In the genomic region with DNA sequence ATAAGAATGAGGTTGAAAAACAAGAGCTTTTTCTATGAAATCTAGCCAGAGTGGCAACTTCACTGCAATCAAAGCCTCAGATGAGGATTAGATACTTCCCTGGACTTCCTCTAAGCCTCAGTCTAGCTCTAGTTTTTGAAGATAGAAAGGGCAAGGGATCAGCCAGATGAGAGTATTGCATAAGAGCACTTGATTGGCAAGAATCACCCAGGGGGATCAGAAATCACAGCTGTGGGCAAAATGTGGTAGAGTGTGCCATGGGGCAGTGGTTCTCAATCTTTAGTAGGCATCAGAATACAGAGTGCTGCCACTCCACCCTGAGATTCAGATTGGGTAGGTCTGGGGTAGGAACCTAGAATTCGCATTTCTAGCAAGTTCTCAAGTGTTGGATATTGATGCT, we compare ENCODE assay signal across 21 cellular contexts.
A peak's percentile ranks its signal among the peaks of the same experiment; 100 is the strongest.
DNase-seq lines count a peak whose midpoint lies in the region; ATAC-seq, FAIRE-seq and TF ChIP-seq lines count a peak whose summit lies in the region.
"Had no signal": no experiment of that assay in that cellular context is flagged by ENCODE, and none has a peak within 500 bp of the region (broad histone marks: within the 10 kb centered on the region; RNA-seq: fewer than 3 reads in every experiment).

No MANE protein-coding gene starts in this region.

- no peaks in the 10 kb centered on the region; the same call in 1 of the 2 replicates for H3K27me3 Mint-ChIP-seq in HFFc6 (ENCODE audit: insufficient read depth)
- H3K27me3 Mint-ChIP-seq in CD4-positive, alpha-beta memory T cell, result no peaks in the 10 kb centered on the region
- H3K27me3 Mint-ChIP-seq: T-helper 17 cell had no signal

- dilution Hi-C loops in keratinocyte (cut with MboI; ENCODE audit: extremely low pct_ligation_motif_present, low sequenced_read_pairs), result no loop called here

- intact Hi-C loops in sciatic nerve (cut with DNase I), result no loop called here
- intact Hi-C loops in CD4-positive, alpha-beta memory T cell (cut with micrococcal nuclease), result no loop called here

- peak overlapping the region; percentile 70 for H3K27ac Mint-ChIP-seq in HFFc6
- peak overlapping the region in 1 of 7 donors; percentile 19 for H3K27ac Mint-ChIP-seq in CD4-positive, alpha-beta memory T cell
- H3K27ac Mint-ChIP-seq: CD8-positive, alpha-beta T cell; T-helper 17 cell had no signal

- H3K36me3 Mint-ChIP-seq in HFFc6 (ENCODE audit: low read depth), result no peaks in the 10 kb centered on the region
- H3K36me3 Mint-ChIP-seq in CD4-positive, alpha-beta memory T cell, result peaks cover 27 to 29% of the 10 kb centered on the region in 2 donors

- H3K4me3 ChIP-seq in keratinocyte (ENCODE audit: control insufficient read depth in 2 of 3, extremely low read depth in 1 of 3, insufficient read depth in 2 of 3, low read depth in 1 of 3, low read length in 3 of 3), result no peak overlapping the region
- no peak overlapping the region for H3K4me3 ChIP-seq in CD4-positive, alpha-beta memory T cell (ENCODE audit: low read length in 2 of 2)
- H3K4me3 ChIP-seq: K562 had no signal

- H4K20me1 ChIP-seq in keratinocyte (ENCODE audit: control insufficient read depth, extremely low read depth, insufficient read depth, low read length), result no peaks in the 10 kb centered on the region

- POLR2A ChIA-PET in CD4-positive, alpha-beta memory T cell (lab: Charles Lee; ENCODE audit: partially characterized antibody), result no interaction called here

- no peak overlapping the region for H3K4me2 ChIP-seq in keratinocyte (ENCODE audit: control insufficient read depth, extremely low read depth, insufficient read depth, low read depth, low read length)

- TF ChIP-seq CTCF in HFFc6 (IDR thresholded peaks at IDR 0.05), result no peak
- no peak for TF ChIP-seq CTCF in keratinocyte (optimal IDR thresholded peaks at IDR 0.05 in 1 of 3, IDR thresholded peaks at IDR 0.05 in 1 of 3, conservative IDR thresholded peaks at IDR 0.05 in 1 of 3; ENCODE audit: extremely low read depth in 1 of 3, insufficient read depth in 2 of 3, low read length in 3 of 3)

- CTCF ChIA-PET in CD4-positive, alpha-beta memory T cell (lab: Charles Lee; ENCODE audit: partially characterized antibody), result no interaction called here

- H3K27me3 ChIP-seq in keratinocyte (ENCODE audit: control insufficient read depth, extremely low read depth, insufficient read depth, low read length), result no peaks in the 10 kb centered on the region
- no peaks in the 10 kb centered on the region for H3K27me3 ChIP-seq in CD4-positive, alpha-beta memory T cell (ENCODE audit: insufficient read depth, low read length)
- H3K27me3 ChIP-seq: BE2C had no signal

- peak; percentile 26 for FAIRE-seq in keratinocyte (lab: Jason Lieb, UNC)
- FAIRE-seq: D721Med had no signal

- H3K9me3 Mint-ChIP-seq in HFFc6, result no peaks in the 10 kb centered on the region
- H3K9me3 Mint-ChIP-seq in CD4-positive, alpha-beta memory T cell, result no peaks in the 10 kb centered on the region
- H3K9me3 Mint-ChIP-seq: CD8-positive, alpha-beta T cell had no signal

- H3K9me1 ChIP-seq in keratinocyte (ENCODE audit: control insufficient read depth, extremely low read depth, insufficient read depth, low read length), result no peaks in the 10 kb centered on the region

- peaks cover 28% of the 10 kb centered on the region for H3K4me1 Mint-ChIP-seq in HFFc6 (ENCODE audit: low read depth)
- peaks cover 0 to 3% (median under 1%) of the 10 kb centered on the region in 4 donors for H3K4me1 Mint-ChIP-seq in CD4-positive, alpha-beta memory T cell

- DNase-seq in HFFc6 (no peak), MV-4-11 (lab: John Stamatoyannopoulos, UW) (peak; percentile 38), keratinocyte (ENCODE audit: low read depth, low spot score) (no peak), sciatic nerve (ENCODE audit: low spot score) (no peak), NCI-H2029 treated with DMSO at 0.1 percent for 48 hours (lab: John Stamatoyannopoulos, UW) (no peak), NCI-H526 (lab: John Stamatoyannopoulos, UW) (no peak)
- DNase-seq in CD4-positive, alpha-beta memory T cell, result no peak
- DNase-seq: BE2C; CD8-positive, alpha-beta T cell; DMS79; GOT3; NCI-H1048; NCI-H146; NCI-H2081 treated with DMSO at 0.1 percent for 48 hours; NCI-H2227 treated with DMSO at 0.1 percent for 48 hours; NCI-H526 treated with DMSO at 0.1 percent for 48 hours; SHP77 treated with DMSO at 0.1 percent for 48 hours; T-helper 17 cell had no signal

- peaks cover 10% of the 10 kb centered on the region for H3K79me2 ChIP-seq in keratinocyte (ENCODE audit: control insufficient read depth, insufficient read depth, low read length)

- no peaks in the 10 kb centered on the region for H3K9me3 ChIP-seq in keratinocyte (ENCODE audit: control insufficient read depth, low read depth, low read length)
- no peaks in the 10 kb centered on the region for H3K9me3 ChIP-seq in CD4-positive, alpha-beta memory T cell (ENCODE audit: control insufficient read depth in 1 of 2, low read length in 2 of 2)
- H3K9me3 ChIP-seq: BE2C had no signal

- no peak overlapping the region for H3K4me3 Mint-ChIP-seq in HFFc6
- H3K4me3 Mint-ChIP-seq in CD4-positive, alpha-beta memory T cell, result no peak overlapping the region
- H3K4me3 Mint-ChIP-seq: CD8-positive, alpha-beta T cell; T-helper 17 cell had no signal

- ATAC-seq in sciatic nerve (peak; percentile 45), HG03039 (IDR thresholded peaks at IDR 0.05; ENCODE audit: unreplicated experiment) (no peak)
- ATAC-seq: CD8-positive, alpha-beta T cell; T-helper 17 cell had no signal

- H3K4me1 ChIP-seq in keratinocyte (ENCODE audit: control insufficient read depth, extremely low read depth, insufficient read depth, low read length), result no peaks in the 10 kb centered on the region
- H3K4me1 ChIP-seq in CD4-positive, alpha-beta memory T cell (ENCODE audit: insufficient read depth, low read length), result no peaks in the 10 kb centered on the region
- H3K4me1 ChIP-seq: BE2C had no signal

- H3K36me3 ChIP-seq in keratinocyte (ENCODE audit: control insufficient read depth in 2 of 2, extremely low read depth in 1 of 2, insufficient read depth in 2 of 2, low read length in 2 of 2), result peaks cover 0 to 1% of the 10 kb centered on the region in 2 experiments
- no peaks in the 10 kb centered on the region for H3K36me3 ChIP-seq in CD4-positive, alpha-beta memory T cell (ENCODE audit: insufficient read depth, low read length)
- H3K36me3 ChIP-seq: BE2C had no signal

- no peak overlapping the region for H3K27ac ChIP-seq in keratinocyte (ENCODE audit: control insufficient read depth, insufficient read depth, low read length)
- no peak overlapping the region for H3K27ac ChIP-seq in CD4-positive, alpha-beta memory T cell (ENCODE audit: low read depth, low read length)

- H2AFZ ChIP-seq in keratinocyte (ENCODE audit: control insufficient read depth, low read length), result no peak overlapping the region

- no peak overlapping the region for H3K9ac ChIP-seq in keratinocyte (ENCODE audit: control insufficient read depth, extremely low read depth, insufficient read depth, low read length)
